26 cellular contexts compared by ENCODE assay signal in genomic region chr20:19653328-19653727, GRCh38.
"Had no signal": no experiment of that assay in that cellular context is flagged by ENCODE, and none has a peak within 500 bp of the region (broad histone marks: within the 10 kb centered on the region; RNA-seq: fewer than 3 reads in every experiment).

No MANE protein-coding gene starts in this region.

- FAIRE-seq: bronchial epithelial cell, TTC549 had no signal

- ATAC-seq: activated CD8-positive, alpha-beta T cell treated with anti-CD3 and anti-CD28 coated beads, Interleukin-2, amount 10 ng/mL, durations not matched to agents 7 days and 5 days; Panc1 had no signal

- DNase-seq: activated CD4-positive, alpha-beta T cell treated with anti-CD3 and anti-CD28 coated beads, Interleukin-2, amount 10 ng/mL, durations not matched to agents 24 days and 14 days; activated CD4-positive, alpha-beta T cell treated with anti-CD3 and anti-CD28 coated beads, Interleukin-2, amount 50 U/mL, for 48 hours; activated CD8-positive, alpha-beta T cell treated with anti-CD3 and anti-CD28 coated beads, Interleukin-2, amount 10 ng/mL, durations not matched to agents 7 days and 5 days; activated gamma-delta T cell; activated naive CD4-positive, alpha-beta T cell treated with Interleukin-2 at 50 U/mL for 16 hours; activated naive CD8-positive, alpha-beta T cell treated with anti-CD3 and anti-CD28 coated beads, Interleukin-2, amount 10 ng/mL, durations not matched to agents 7 days and 5 days; activated T-cell treated with anti-CD3 and anti-CD28 coated beads, Interleukin-2, amount 50 U/mL, for 24 hours; caudate nucleus; Kasumi-1; MG63; NCI-H1048; NCI-H1105 treated with DMSO at 0.1 percent for 48 hours; NCI-H1436; NCI-H1694; NCI-H1930; NCI-H2081 treated with DMSO at 0.1 percent for 48 hours; NCI-H226; NCI-H446 treated with DMSO at 0.1 percent for 48 hours; NCI-H524; NCI-H69; SHP77; SJCRH30; T1000 had no signal

- H3K27me3 ChIP-seq: MG63, SJCRH30 had no signal

- H3K4me3 ChIP-seq: MG63, SJCRH30 had no signal

- H3K36me3 ChIP-seq: MG63, SJCRH30 had no signal

- H3K27ac ChIP-seq: SJCRH30 had no signal

- H3K9me3 ChIP-seq: MG63 had no signal
